ENCODE assay signal across 14 cellular contexts in the genomic region with DNA sequence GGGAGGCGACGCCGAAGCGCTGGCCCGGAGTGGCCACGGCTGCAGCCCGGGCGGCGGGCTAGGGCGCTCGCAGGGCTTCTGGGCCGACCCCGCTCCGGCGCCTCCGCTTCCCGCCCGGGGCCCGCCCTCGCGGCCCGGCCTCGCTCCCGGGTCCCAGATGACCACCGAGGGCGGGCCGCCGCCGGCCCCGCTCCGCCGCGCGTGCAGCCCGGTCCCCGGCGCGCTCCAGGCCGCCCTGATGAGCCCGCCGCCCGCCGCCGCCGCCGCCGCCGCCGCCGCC. TPM values are rescaled to one million over a fixed set of nuclear protein-coding genes. Genes with fewer than 3 reads are reported as not detected.
DNase-seq lines count a peak whose midpoint lies in the region; ATAC-seq and TF ChIP-seq lines count a peak whose summit lies in the region.
"Had no signal": no experiment of that assay in that cellular context is flagged by ENCODE, and none has a peak within 500 bp of the region (broad histone marks: within the 10 kb centered on the region; RNA-seq: fewer than 3 reads in every experiment).

No MANE protein-coding gene starts in this region.

- H3K79me2 ChIP-seq in hepatocyte (peaks cover 64% of the 10 kb centered on the region), PC-9 (ENCODE audit: low read depth) (no peaks in the 10 kb centered on the region)

- DNase-seq in SJSA1 (ENCODE audit: low read depth in 1 of 2, low spot score in 2 of 2) (no peak), hepatocyte (ENCODE audit: low spot score) (no peak), PC-9 (no peak), retina (no peak), hepatic stellate cell (ENCODE audit: low spot score) (no peak)
- DNase-seq: activated CD4-positive, CD25-positive, alpha-beta regulatory T cell; activated T-cell treated with anti-CD3 and anti-CD28 coated beads, Interleukin-2, amount 50 U/mL, for 1 hour; CD4-positive, alpha-beta memory T cell; Karpas-422; NCI-H2029 had no signal

- H3K4me2 ChIP-seq in BLaER1, result peak overlapping the region; percentile 98
- peak overlapping the region; percentile 96 for H3K4me2 ChIP-seq in hepatocyte
- H3K4me2 ChIP-seq in PC-9, result no peak overlapping the region

- POLR2A ChIA-PET in PC-9 (lab: Charles Lee; ENCODE audit: unreplicated experiment), result no interaction called here

- H3F3A ChIP-seq in PC-9 (ENCODE audit: insufficient read depth, low read depth), result no peaks in the 10 kb centered on the region

- BruUV-seq in PC-9 (replicated peaks; lab: Mats Ljungman, UMichigan), result no TSS peak

- H3K9me3 ChIP-seq in BLaER1 (no peaks in the 10 kb centered on the region), SJSA1 (replicated peaks) (no peaks in the 10 kb centered on the region), hepatocyte (ENCODE audit: low read depth) (no peaks in the 10 kb centered on the region), PC-9 (ENCODE audit: insufficient read depth, low read depth) (no peaks in the 10 kb centered on the region)
- H3K9me3 ChIP-seq: mucosa of descending colon had no signal

- no peak for ATAC-seq in HG03457 (IDR thresholded peaks at IDR 0.05; ENCODE audit: unreplicated experiment)

- intact Hi-C loops in PC-9 (cut with micrococcal nuclease; ENCODE audit: unreplicated experiment), result no loop called here

- CTCF ChIA-PET in PC-9 (lab: Charles Lee), result no interaction called here

- H3K4me1 ChIP-seq in BLaER1 (peaks cover 28% of the 10 kb centered on the region), SJSA1 (replicated peaks) (peaks cover 36% of the 10 kb centered on the region), hepatocyte (ENCODE audit: insufficient read depth) (peaks cover 7% of the 10 kb centered on the region), PC-9 (replicated peaks; ENCODE audit: insufficient read depth) (no peaks in the 10 kb centered on the region)

- H3K36me3 ChIP-seq in BLaER1, result no peaks in the 10 kb centered on the region
- peaks cover 52% of the 10 kb centered on the region for H3K36me3 ChIP-seq in SJSA1
- H3K36me3 ChIP-seq in hepatocyte (replicated peaks; ENCODE audit: insufficient read depth, low read depth), result no peaks in the 10 kb centered on the region
- no peaks in the 10 kb centered on the region for H3K36me3 ChIP-seq in PC-9 (ENCODE audit: low read depth)

- H3K4me3 ChIP-seq in BLaER1, result peak overlapping the region; percentile 68
- H3K4me3 ChIP-seq in SJSA1, result peak overlapping the region; percentile 83
- peak overlapping the region; percentile 77 for H3K4me3 ChIP-seq in hepatocyte
- peak overlapping the region; percentile 30 to 47 (median 38) for H3K4me3 ChIP-seq in skin epidermis
- H3K4me3 ChIP-seq in PC-9, result no peak overlapping the region

- H4K20me1 ChIP-seq in BLaER1 (peaks cover 97% of the 10 kb centered on the region), hepatocyte (ENCODE audit: insufficient read depth, poor library complexity, severe bottlenecking) (peaks cover 19% of the 10 kb centered on the region), PC-9 (ENCODE audit: insufficient read depth) (no peaks in the 10 kb centered on the region)

- no peak overlapping the region for H2AFZ ChIP-seq in hepatocyte
- no peak overlapping the region for H2AFZ ChIP-seq in PC-9

- H3K27ac ChIP-seq in BLaER1 (no peak overlapping the region), SJSA1 (peak overlapping the region; percentile 67), hepatocyte (peak overlapping the region; percentile 94), skin epidermis (no peak overlapping the region), PC-9 (no peak overlapping the region)

- peaks cover 100% of the 10 kb centered on the region for H3K27me3 ChIP-seq in BLaER1
- no peaks in the 10 kb centered on the region for H3K27me3 ChIP-seq in SJSA1 (replicated peaks)
- peaks cover 89% of the 10 kb centered on the region for H3K27me3 ChIP-seq in hepatocyte
- H3K27me3 ChIP-seq in PC-9 (ENCODE audit: insufficient read depth, low read depth), result no peaks in the 10 kb centered on the region

- no peaks in the 10 kb centered on the region for H3K9me2 ChIP-seq in hepatocyte (replicated peaks; ENCODE audit: insufficient read depth)
- no peaks in the 10 kb centered on the region for H3K9me2 ChIP-seq in PC-9 (ENCODE audit: insufficient read depth)

- H3K9ac ChIP-seq in BLaER1, result no peak overlapping the region

- WGBS in hepatocyte (ENCODE audit: low lambda C conversion rate, missing lambda C conversion rate), result 7% methylated on average over 3 of the region's 50 CpGs

- TF ChIP-seq CTCF in hepatocyte (IDR thresholded peaks at IDR 0.05; ENCODE audit: poor library complexity) (no peak), PC-9 (conservative IDR thresholded peaks at IDR 0.05) (no peak)

RNA-seq across cellular contexts. Expression of a gene that starts 0.4 kb away (rescaled TPM):
- 48.2 and 51.6 TPM in 2 replicates for total RNA-seq in SJSA1 (2014; rRNA removed; shearing (Covaris generic))
- total RNA-seq in hepatocyte (18.0 and 28.0 TPM in 2 replicates), PC-9 (2021) (not detected in 2 replicates)
- 24.9 and 31.5 TPM in 2 replicates for polyA plus RNA-seq in hepatocyte
- total RNA-seq: CD4-positive, alpha-beta memory T cell had no signal
- polyA plus RNA-seq: CD4-positive, alpha-beta memory T cell had no signal

Comparison
In these comparisons a context has a peak if more than half of its experiments do, and no peak if none do; other contexts are left out.
1. H3K27ac ChIP-seq: peak in SJSA1 (single experiment) and hepatocyte (single experiment); none in BLaER1 (single experiment), skin epidermis (0 of 21) and PC-9 (single experiment).
2. RNA of a gene that starts 0.4 kb away (total RNA-seq): 48.2 to 51.6 TPM in SJSA1 and 18.0 to 28.0 TPM in hepatocyte; not detected in PC-9; every median in the first group is over 10 times any median in the second.